ENCODE assay signal across 1 cellular context in genomic region chr6:70566751-70567382, GRCh38.
TF ChIP-seq lines count a peak whose summit lies in the region.

SDHAF4 (plus strand) TSS chr6:70566930; CDS start chr6:70566941, 11 bp downstream.

TF ChIP-seq in HEK293, 187 proteins besides CTCF, POLR2A, EP300 and RAD21 (continued from another document):
- no peak for TF ChIP-seq BCL11A (tag by site-specific recombination; IDR thresholded peaks at IDR 0.05; ENCODE audit: low read depth)
- TF ChIP-seq KLF7 (tag by site-specific recombination; IDR thresholded peaks at IDR 0.05; ENCODE audit: borderline replicate concordance) = no peak
- TF ChIP-seq ZNF701 (tag by site-specific recombination; IDR thresholded peaks at IDR 0.05) = no peak
- no peak for TF ChIP-seq ZSCAN16 (tag by site-specific recombination; IDR thresholded peaks at IDR 0.05)
- no peak for TF ChIP-seq SALL2 (tag by site-specific recombination; IDR thresholded peaks at IDR 0.05; ENCODE audit: borderline replicate concordance)
- TF ChIP-seq ZNF112 (tag by site-specific recombination; IDR thresholded peaks at IDR 0.05) = no peak
- no peak for TF ChIP-seq ZNF174 (tag by site-specific recombination; IDR thresholded peaks at IDR 0.05)
- no peak for TF ChIP-seq PRDM2 (tag by site-specific recombination; IDR thresholded peaks at IDR 0.05; ENCODE audit: borderline replicate concordance)
- no peak for TF ChIP-seq ZNF549 (tag by site-specific recombination; IDR thresholded peaks at IDR 0.05)
- TF ChIP-seq MZF1 (tag by site-specific recombination; IDR thresholded peaks at IDR 0.05; ENCODE audit: borderline replicate concordance) = no peak
- no peak for TF ChIP-seq ZNF639 (tag by site-specific recombination; IDR thresholded peaks at IDR 0.05)
- no peak for TF ChIP-seq ZNF768 (tag by site-specific recombination; IDR thresholded peaks at IDR 0.05)
- no peak for TF ChIP-seq ZNF529 (tag by site-specific recombination; IDR thresholded peaks at IDR 0.05; ENCODE audit: insufficient replicate concordance)
- no peak for TF ChIP-seq KLF1 (tag by site-specific recombination; IDR thresholded peaks at IDR 0.05)
- peak; percentile 77; the same call in 1 of the 2 replicates for TF ChIP-seq ZNF2 (tag by site-specific recombination; IDR thresholded peaks at IDR 0.05)
- TF ChIP-seq ZBTB8A (tag by site-specific recombination; IDR thresholded peaks at IDR 0.05) = peak; percentile 47
- peak; percentile 43; the same call in 1 of the 2 replicates for TF ChIP-seq ZNF843 (tag by site-specific recombination; IDR thresholded peaks at IDR 0.05)
- no peak for TF ChIP-seq PRDM6 (tag by site-specific recombination; IDR thresholded peaks at IDR 0.05)
- peak; percentile 35; the same call in 1 of the 2 replicates for TF ChIP-seq ZNF596 (tag by site-specific recombination; IDR thresholded peaks at IDR 0.05)
- no peak for TF ChIP-seq ZBTB7A (tag by site-specific recombination; IDR thresholded peaks at IDR 0.05; ENCODE audit: low read depth)
- TF ChIP-seq, protein P1, sequence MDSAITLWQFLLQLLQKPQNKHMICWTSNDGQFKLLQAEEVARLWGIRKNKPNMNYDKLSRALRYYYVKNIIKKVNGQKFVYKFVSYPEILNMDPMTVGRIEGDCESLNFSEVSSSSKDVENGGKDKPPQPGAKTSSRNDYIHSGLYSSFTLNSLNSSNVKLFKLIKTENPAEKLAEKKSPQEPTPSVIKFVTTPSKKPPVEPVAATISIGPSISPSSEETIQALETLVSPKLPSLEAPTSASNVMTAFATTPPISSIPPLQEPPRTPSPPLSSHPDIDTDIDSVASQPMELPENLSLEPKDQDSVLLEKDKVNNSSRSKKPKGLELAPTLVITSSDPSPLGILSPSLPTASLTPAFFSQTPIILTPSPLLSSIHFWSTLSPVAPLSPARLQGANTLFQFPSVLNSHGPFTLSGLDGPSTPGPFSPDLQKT (IDR thresholded peaks at IDR 0.05; ENCODE audit: borderline replicate concordance, low read depth, low read length) = no peak
- no peak for TF ChIP-seq INSM2 (tag by site-specific recombination; IDR thresholded peaks at IDR 0.05)
- no peak for TF ChIP-seq PRDM1 (tag by site-specific recombination; IDR thresholded peaks at IDR 0.05)
- no peak for TF ChIP-seq ZNF214 (tag by site-specific recombination; IDR thresholded peaks at IDR 0.05; ENCODE audit: borderline replicate concordance)
- no peak for TF ChIP-seq ZNF398 (tag by site-specific recombination; IDR thresholded peaks at IDR 0.05)
- TF ChIP-seq ZNF677 (tag by site-specific recombination; IDR thresholded peaks at IDR 0.05) = no peak
- no peak for TF ChIP-seq MYNN (tag by site-specific recombination; IDR thresholded peaks at IDR 0.05; ENCODE audit: borderline replicate concordance)
- TF ChIP-seq ZFP37 (tag by site-specific recombination; IDR thresholded peaks at IDR 0.05) = peak; percentile 83
- TF ChIP-seq ZNF362 (tag by site-specific recombination; IDR thresholded peaks at IDR 0.05) = no peak
- TF ChIP-seq ZNF184 (tag by site-specific recombination; IDR thresholded peaks at IDR 0.05) = no peak
- no peak for TF ChIP-seq KLF10 (tag by site-specific recombination; IDR thresholded peaks at IDR 0.05)
- no peak for TF ChIP-seq GFI1B (tag by site-specific recombination; IDR thresholded peaks at IDR 0.05)
- peak; percentile 89 for TF ChIP-seq ZNF610 (tag by site-specific recombination; IDR thresholded peaks at IDR 0.05; ENCODE audit: borderline replicate concordance)
- TF ChIP-seq, protein P2, sequence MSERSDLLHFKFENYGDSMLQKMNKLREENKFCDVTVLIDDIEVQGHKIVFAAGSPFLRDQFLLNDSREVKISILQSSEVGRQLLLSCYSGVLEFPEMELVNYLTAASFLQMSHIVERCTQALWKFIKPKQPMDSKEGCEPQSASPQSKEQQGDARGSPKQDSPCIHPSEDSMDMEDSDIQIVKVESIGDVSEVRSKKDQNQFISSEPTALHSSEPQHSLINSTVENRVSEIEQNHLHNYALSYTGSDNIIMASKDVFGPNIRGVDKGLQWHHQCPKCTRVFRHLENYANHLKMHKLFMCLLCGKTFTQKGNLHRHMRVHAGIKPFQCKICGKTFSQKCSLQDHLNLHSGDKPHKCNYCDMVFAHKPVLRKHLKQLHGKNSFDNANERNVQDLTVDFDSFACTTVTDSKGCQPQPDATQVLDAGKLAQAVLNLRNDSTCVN (tag by site-specific recombination; optimal IDR thresholded peaks at IDR 0.05) = peak; percentile 58
- no peak for TF ChIP-seq ZNF830 (tag by site-specific recombination; IDR thresholded peaks at IDR 0.05; ENCODE audit: low read depth)
- TF ChIP-seq ZNF501 (tag by site-specific recombination; IDR thresholded peaks at IDR 0.05) = peak; percentile 89
- TF ChIP-seq ZNF530 (tag by site-specific recombination; IDR thresholded peaks at IDR 0.05; ENCODE audit: low read depth) = no peak
- TF ChIP-seq ZSCAN23 (tag by site-specific recombination; IDR thresholded peaks at IDR 0.05) = no peak
- peak; percentile 49 for TF ChIP-seq WT1 (tag by site-specific recombination; IDR thresholded peaks at IDR 0.05)
- no peak for TF ChIP-seq SCRT2 (tag by site-specific recombination; IDR thresholded peaks at IDR 0.05)
- no peak for TF ChIP-seq ZNF169 (tag by site-specific recombination; IDR thresholded peaks at IDR 0.05)
